Comparison of ENCODE assay signal across 29 cellular contexts in genomic region chr16:16099320-16099719, GRCh38.
A peak's percentile ranks its signal among the peaks of the same experiment; 100 is the strongest.
DNase-seq lines count a peak whose midpoint lies in the region; ATAC-seq and TF ChIP-seq lines count a peak whose summit lies in the region.
"Had no signal": no experiment of that assay in that cellular context is flagged by ENCODE, and none has a peak within 500 bp of the region (broad histone marks: within the 10 kb centered on the region; RNA-seq: fewer than 3 reads in every experiment).

No MANE protein-coding gene starts in this region.

- H3K9ac ChIP-seq in BLaER1: no peak overlapping the region
- H3K9ac ChIP-seq in IMR-90 (ENCODE audit: low read depth, low read length): no peak overlapping the region

- no peak for TF ChIP-seq CTCF in IMR-90 (conservative IDR thresholded peaks at IDR 0.05; ENCODE audit: low read depth, low read length)
- no peak for TF ChIP-seq CTCF in osteocyte (IDR thresholded peaks at IDR 0.05)

- no peak overlapping the region for H2AFZ ChIP-seq in IMR-90 (replicated peaks; ENCODE audit: low read length, poor library complexity)

- no TSS peak for BruUV-seq in IMR-90 (replicated peaks; lab: Mats Ljungman, UMichigan)

- TF ChIP-seq RAD21 in IMR-90 (IDR thresholded peaks at IDR 0.05; ENCODE audit: low read length): no peak

- CTCF ChIA-PET in IMR-90 (lab: Yijun Ruan, JAX): no interaction called here

- H4K8ac ChIP-seq in IMR-90 (ENCODE audit: low read depth in 2 of 2, low read length in 2 of 2): no peak overlapping the region

- H3K9me3 ChIP-seq in BLaER1 (0 out of 2 replicates have a peak, but pooled peaks cover 4% of the 10 kb centered on the region), IMR-90 (ENCODE audit: control insufficient read depth, insufficient read depth, low read length) (no peaks in the 10 kb centered on the region)
- H3K9me3 ChIP-seq: ovary, testis, uterus had no signal

- H3K4me3 Mint-ChIP-seq in activated T-helper 17 cell treated with anti-CD3 and anti-CD28 coated beads, Interleukin-2, amount 50 U/mL, for 72 hours: no peak overlapping the region
- no peak overlapping the region for H3K4me3 Mint-ChIP-seq in osteocyte (ENCODE audit: unreplicated experiment)
- H3K4me3 Mint-ChIP-seq: activated CD8-positive, alpha-beta T cell treated with anti-CD3 and anti-CD28 coated beads, Interleukin-2, amount 10 ng/mL, durations not matched to agents 7 days and 5 days; CD4-positive, alpha-beta T cell; natural killer cell treated with Interleukin-12 subunit alpha and Interleukin-12 subunit beta and Interleukin-15 and Interleukin-18, amount 100 ng/mL, for 72 hours; T-helper 1 cell treated with Interleukin-12 subunit alpha and Interleukin-12 subunit beta and Interleukin-4 antibody, amounts not matched to agents 30 μg/mL and 1 μg/mL, for 36 hours had no signal

- H3K4me1 ChIP-seq in BLaER1 (peaks cover 79% of the 10 kb centered on the region), IMR-90 (ENCODE audit: control insufficient read depth, insufficient read depth, low read length) (peaks cover 15% of the 10 kb centered on the region)

- H3K56ac ChIP-seq in IMR-90 (ENCODE audit: extremely low read depth, insufficient read depth, low read length): no peak overlapping the region; the same call in 1 of the 2 replicates

- ATAC-seq in IMR-90 (ENCODE audit: low read depth): no peak
- no peak for ATAC-seq in activated T-helper 17 cell treated with anti-CD3 and anti-CD28 coated beads, Interleukin-2, amount 50 U/mL, for 72 hours (replicated peaks)
- no peak for ATAC-seq in HG02885 (IDR thresholded peaks at IDR 0.05; ENCODE audit: poor library complexity, unreplicated experiment)
- ATAC-seq: activated CD8-positive, alpha-beta T cell treated with anti-CD3 and anti-CD28 coated beads, Interleukin-2, amount 10 ng/mL, durations not matched to agents 7 days and 5 days; right cardiac atrium; stimulated activated naive B cell treated with anti-CD40 and anti-IgM and Interleukin-4, amounts not matched to agents 10 μg/mL and 1 μg/mL and 100 μg/mL, for 72 hours had no signal

- H3K27me3 ChIP-seq in BLaER1: no peaks in the 10 kb centered on the region
- H3K27me3 ChIP-seq in IMR-90 (ENCODE audit: control insufficient read depth, insufficient read depth, low read length): no peaks in the 10 kb centered on the region
- H3K27me3 ChIP-seq: ovary, testis, uterus had no signal

- H3K9me1 ChIP-seq in IMR-90 (ENCODE audit: insufficient read depth, low read length): peaks cover 36% of the 10 kb centered on the region

- peaks cover 98% of the 10 kb centered on the region for H3K36me3 Mint-ChIP-seq in activated T-helper 17 cell treated with anti-CD3 and anti-CD28 coated beads, Interleukin-2, amount 50 U/mL, for 72 hours (ENCODE audit: low read depth)
- peaks cover 59% of the 10 kb centered on the region for H3K36me3 Mint-ChIP-seq in osteocyte (ENCODE audit: unreplicated experiment)

- H3K27ac ChIP-seq in BLaER1 (peak overlapping the region; percentile 16; the same call in 1 of the 2 replicates), IMR-90 (ENCODE audit: insufficient read depth, low read length) (no peak overlapping the region)
- H3K27ac ChIP-seq: epithelial cell of prostate, ovary, SK-N-MC, testis had no signal

- H3K4me2 ChIP-seq in BLaER1 (peak overlapping the region; percentile 80), IMR-90 (ENCODE audit: low read depth, low read length) (no peak overlapping the region)

- in situ Hi-C loops in IMR-90 (cut with MboI; ENCODE audit: low sequenced_read_pairs): no loop called here
- in situ Hi-C loops in ACHN (cut with HindIII; ENCODE audit: low pct_ligation_motif_present, low pct_unique_long_range_greater_than_20kb, low sequenced_read_pairs): no loop called here

- H3K36me3 ChIP-seq in BLaER1 (peaks cover 92% of the 10 kb centered on the region), IMR-90 (ENCODE audit: control insufficient read depth, insufficient read depth, low read length) (peaks cover 67% of the 10 kb centered on the region)
- H3K36me3 ChIP-seq: ovary, uterus had no signal

- H3K18ac ChIP-seq in IMR-90 (ENCODE audit: low read depth, low read length): no peak overlapping the region

- H3K4ac ChIP-seq in IMR-90 (ENCODE audit: low read depth, low read length): no peak overlapping the region

- peak overlapping the region; percentile 33 for H3K27ac Mint-ChIP-seq in activated T-helper 17 cell treated with anti-CD3 and anti-CD28 coated beads, Interleukin-2, amount 50 U/mL, for 72 hours
- peak overlapping the region; percentile 44 for H3K27ac Mint-ChIP-seq in osteocyte (ENCODE audit: unreplicated experiment)
- H3K27ac Mint-ChIP-seq: CD4-positive, alpha-beta T cell; natural killer cell treated with Interleukin-12 subunit alpha and Interleukin-12 subunit beta and Interleukin-15 and Interleukin-18, amount 100 ng/mL, for 72 hours; T-helper 1 cell treated with Interleukin-12 subunit alpha and Interleukin-12 subunit beta and Interleukin-4 antibody, amounts not matched to agents 30 μg/mL and 1 μg/mL, for 36 hours had no signal

- H2AK5ac ChIP-seq in IMR-90 (ENCODE audit: low read depth, low read length): 0 out of 2 replicates have a peak overlapping the region, but pooled peaks have one; percentile 13

- H2BK120ac ChIP-seq in IMR-90 (ENCODE audit: low read depth, low read length): no peak overlapping the region

- H4K20me1 ChIP-seq in BLaER1 (no peaks in the 10 kb centered on the region), IMR-90 (ENCODE audit: insufficient read depth, low read length) (peaks cover 40% of the 10 kb centered on the region)

- no peaks in the 10 kb centered on the region for H3K27me3 Mint-ChIP-seq in activated T-helper 17 cell treated with anti-CD3 and anti-CD28 coated beads, Interleukin-2, amount 50 U/mL, for 72 hours
- H3K27me3 Mint-ChIP-seq in osteocyte (ENCODE audit: unreplicated experiment): no peaks in the 10 kb centered on the region
- H3K27me3 Mint-ChIP-seq: CD4-positive, alpha-beta T cell; natural killer cell treated with Interleukin-12 subunit alpha and Interleukin-12 subunit beta and Interleukin-15 and Interleukin-18, amount 100 ng/mL, for 72 hours; stimulated activated naive B cell treated with anti-CD40 and anti-IgM and Interleukin-4, amounts not matched to agents 10 μg/mL and 1 μg/mL and 100 μg/mL, for 72 hours had no signal

- no peak overlapping the region for H2BK20ac ChIP-seq in IMR-90 (ENCODE audit: low read depth, low read length)

- no peaks in the 10 kb centered on the region for H3K9me3 Mint-ChIP-seq in activated T-helper 17 cell treated with anti-CD3 and anti-CD28 coated beads, Interleukin-2, amount 50 U/mL, for 72 hours
- H3K9me3 Mint-ChIP-seq in osteocyte (ENCODE audit: unreplicated experiment): no peaks in the 10 kb centered on the region
- H3K9me3 Mint-ChIP-seq: CD4-positive, alpha-beta T cell; natural killer cell treated with Interleukin-12 subunit alpha and Interleukin-12 subunit beta and Interleukin-15 and Interleukin-18, amount 100 ng/mL, for 72 hours; stimulated activated naive B cell treated with anti-CD40 and anti-IgM and Interleukin-4, amounts not matched to agents 10 μg/mL and 1 μg/mL and 100 μg/mL, for 72 hours; T-helper 1 cell treated with Interleukin-12 subunit alpha and Interleukin-12 subunit beta and Interleukin-4 antibody, amounts not matched to agents 30 μg/mL and 1 μg/mL, for 36 hours had no signal

- no peak overlapping the region for H4K5ac ChIP-seq in IMR-90 (ENCODE audit: low read depth, low read length)

- POLR2A ChIA-PET in IMR-90 (lab: Charles Lee; ENCODE audit: unreplicated experiment): no interaction called here

- dilution Hi-C loops in IMR-90 (cut with HindIII; ENCODE audit: low sequenced_read_pairs, unreplicated experiment): no loop called here

- peaks cover 33 to 79% of the 10 kb centered on the region in 2 experiments for H3K79me1 ChIP-seq in IMR-90 (ENCODE audit: low read depth in 1 of 2, low read length in 2 of 2)

- 100% methylated on average over 1 of the region's 4 CpGs; no CpG with 5 or more reads in 1 of the 2 experiments for WGBS in IMR-90 (ENCODE audit: extremely low coverage in 2 of 2, insufficient read length in 1 of 2), 2 experiments

- no peak overlapping the region for H2BK15ac ChIP-seq in IMR-90 (ENCODE audit: low read depth, low read length)

- DNase-seq in IMR-90 (no peak), osteocyte (ENCODE audit: extremely low spot score, unreplicated experiment) (no peak), ACHN (no peak), NOMO-1 (lab: John Stamatoyannopoulos, UW; ENCODE audit: unreplicated experiment in 2 of 2) (no peak)
- DNase-seq in activated CD4-positive, alpha-beta T cell treated with anti-CD3 and anti-CD28 coated beads, Interleukin-2, amount 50 U/mL, for 48 hours: no peak
- DNase-seq: activated CD4-positive, CD25-positive, alpha-beta regulatory T cell treated with anti-CD3 and anti-CD28 coated beads, Interleukin-2, amount 50 U/mL, for 72 hours; activated CD8-positive, alpha-beta T cell treated with anti-CD3 and anti-CD28 coated beads, Interleukin-2, amount 10 ng/mL, durations not matched to agents 7 days and 5 days; CD4-positive, alpha-beta T cell; head of caudate nucleus; Kasumi-1; kidney; midbrain; NCI-H1694; NCI-H2171 treated with DMSO at 0.1 percent for 48 hours; NCI-H526 treated with DMSO at 0.1 percent for 48 hours; ovary; right cardiac atrium; stimulated activated CD4-positive, alpha-beta T cell treated with anti-CD3 and anti-CD28 coated beads, Interleukin-12 subunit alpha, Interleukin-12 subunit beta, amount 100 ng/mL, for 4 hours; stimulated activated CD4-positive, alpha-beta T cell treated with anti-CD3 and anti-CD28 coated beads, Interleukin-4, amount 100 ng/mL, for 1 hour; stimulated activated naive B cell treated with anti-CD40 and anti-IgM and Interleukin-4, amounts not matched to agents 10 μg/mL and 1 μg/mL and 100 μg/mL, for 72 hours; testis; uterus had no signal

- no peak overlapping the region for H2AK9ac ChIP-seq in IMR-90 (replicated peaks; ENCODE audit: low read depth, low read length, poor library complexity)

- intact Hi-C loops in IMR-90 (cut with micrococcal nuclease): no loop called here

- peaks cover 6% of the 10 kb centered on the region for H3K4me1 Mint-ChIP-seq in activated T-helper 17 cell treated with anti-CD3 and anti-CD28 coated beads, Interleukin-2, amount 50 U/mL, for 72 hours
- H3K4me1 Mint-ChIP-seq in osteocyte (ENCODE audit: unreplicated experiment): peaks cover 14% of the 10 kb centered on the region

- no peak overlapping the region for H2BK5ac ChIP-seq in IMR-90 (ENCODE audit: low read depth, low read length, poor library complexity, severe bottlenecking)

- H3K4me3 ChIP-seq in BLaER1 (no peak overlapping the region), IMR-90 (ENCODE audit: insufficient read depth, low read depth, low read length) (no peak overlapping the region)
- H3K4me3 ChIP-seq: ovary, SK-N-MC, testis, uterus had no signal

- H3K23ac ChIP-seq in IMR-90 (ENCODE audit: low read depth, low read length): no peak overlapping the region

- TF ChIP-seq POLR2A in IMR-90 (IDR thresholded peaks at IDR 0.05; ENCODE audit: low read depth, low read length): no peak

- no peak overlapping the region for H3K14ac ChIP-seq in IMR-90 (replicated peaks; ENCODE audit: low read depth, low read length)

- H4K91ac ChIP-seq in IMR-90 (ENCODE audit: insufficient read depth, low read depth, low read length): no peak overlapping the region

TF ChIP-seq in IMR-90, 13 proteins besides CTCF, POLR2A, EP300 and RAD21 (continues in another document):
- no peak for TF ChIP-seq MAFK (IDR thresholded peaks at IDR 0.05; ENCODE audit: low read depth, low read length)
- TF ChIP-seq MAZ (IDR thresholded peaks at IDR 0.05; ENCODE audit: borderline replicate concordance, low read depth, low read length): no peak
- TF ChIP-seq CEBPB (IDR thresholded peaks at IDR 0.05; ENCODE audit: low read depth, low read length): no peak
